8 cellular contexts compared by ENCODE assay signal in genomic region chr4:13626492-13627184, GRCh38. TPM values are rescaled to one million over a fixed set of nuclear protein-coding genes. Genes with fewer than 3 reads are reported as not detected.
DNase-seq lines count a peak whose midpoint lies in the region; ATAC-seq and TF ChIP-seq lines count a peak whose summit lies in the region.

No MANE protein-coding gene starts in this region.

- H3K27ac Mint-ChIP-seq in endothelial cell (ENCODE audit: unreplicated experiment), result peak overlapping the region; percentile 83

- H3K4me1 Mint-ChIP-seq in endothelial cell (ENCODE audit: unreplicated experiment), result peaks cover 13% of the 10 kb centered on the region

- H3K27me3 ChIP-seq in DND-41 (ENCODE audit: insufficient read depth, low read length, poor library complexity) (no peaks in the 10 kb centered on the region), OCI-LY3 (ENCODE audit: low read depth, low read length) (no peaks in the 10 kb centered on the region), ovary (no peaks in the 10 kb centered on the region)

- H3K9ac ChIP-seq in DND-41 (ENCODE audit: low read depth, low read length) (peak overlapping the region; percentile 82), OCI-LY3 (ENCODE audit: low read length) (peak overlapping the region; percentile 94)

- H3K9me3 ChIP-seq in DND-41 (ENCODE audit: insufficient read depth, low read length, severe bottlenecking), result no peaks in the 10 kb centered on the region
- no peaks in the 10 kb centered on the region for H3K9me3 ChIP-seq in OCI-LY3 (ENCODE audit: insufficient read depth, low read length)
- no peaks in the 10 kb centered on the region for H3K9me3 ChIP-seq in ovary

- ATAC-seq in DND-41 (ENCODE audit: insufficient read depth, low read depth) (no peak), HG03520 (IDR thresholded peaks at IDR 0.05; ENCODE audit: unreplicated experiment) (no peak)

- H3K4me3 Mint-ChIP-seq in endothelial cell (ENCODE audit: unreplicated experiment), result peak overlapping the region; percentile 93

- no peaks in the 10 kb centered on the region for H3K9me3 Mint-ChIP-seq in endothelial cell (ENCODE audit: unreplicated experiment)

- H3K4me2 ChIP-seq in DND-41 (ENCODE audit: insufficient read depth, low read length) (peak overlapping the region; percentile 76), OCI-LY3 (ENCODE audit: low read length) (peak overlapping the region; percentile 98)

- no peaks in the 10 kb centered on the region for H3K36me3 Mint-ChIP-seq in endothelial cell (ENCODE audit: low read depth, unreplicated experiment)

- intact Hi-C loops in ovary (cut with DNase I), result no loop called here

- peaks cover 64% of the 10 kb centered on the region for H3K79me2 ChIP-seq in DND-41 (ENCODE audit: insufficient read depth, low read length)
- peaks cover 64% of the 10 kb centered on the region for H3K79me2 ChIP-seq in OCI-LY3 (ENCODE audit: low read length)

- H2AFZ ChIP-seq in DND-41 (ENCODE audit: low read depth, low read length) (peak overlapping the region; percentile 65), OCI-LY3 (ENCODE audit: low read depth, low read length) (0 out of 2 replicates have a peak overlapping the region, but pooled peaks have one; percentile 24)

- H3K27ac ChIP-seq in DND-41 (ENCODE audit: low read length) (peak overlapping the region; percentile 64), OCI-LY3 (ENCODE audit: low read length) (peak overlapping the region; percentile 31; the same call in 1 of the 2 replicates), ovary (no peak overlapping the region)

- H3K4me3 ChIP-seq in DND-41 (ENCODE audit: low read depth in 1 of 2, low read length in 2 of 2) (peak overlapping the region; percentile 67 to 80), OCI-LY3 (ENCODE audit: low read length) (peak overlapping the region; percentile 99), ovary (peak overlapping the region; percentile 65)

- TF ChIP-seq POLR2A in ovary (IDR thresholded peaks at IDR 0.05), result no peak

- H4K20me1 ChIP-seq in DND-41 (ENCODE audit: insufficient read depth, low read length) (peaks cover 24% of the 10 kb centered on the region; the same call in 1 of the 2 replicates), OCI-LY3 (ENCODE audit: insufficient read depth, low read length) (peaks cover 35% of the 10 kb centered on the region)

- 2 to 4% (median 2%) methylated on average over 9 of the region's 9 CpGs for WGBS in ovary, 3 donors

- TF ChIP-seq CTCF in DND-41 (IDR thresholded peaks at IDR 0.05; ENCODE audit: borderline replicate concordance, extremely low read depth, low read length, poor library complexity, severe bottlenecking) (no peak), OCI-LY3 (IDR thresholded peaks at IDR 0.05; ENCODE audit: low read depth, low read length) (no peak), endothelial cell (IDR thresholded peaks at IDR 0.05; ENCODE audit: unreplicated experiment) (no peak), ovary (IDR thresholded peaks at IDR 0.05) (no peak)

- H3K36me3 ChIP-seq in DND-41 (ENCODE audit: insufficient read depth, low read length) (no peaks in the 10 kb centered on the region), OCI-LY3 (replicated peaks; ENCODE audit: low read depth, low read length) (peaks cover 5% of the 10 kb centered on the region), ovary (no peaks in the 10 kb centered on the region)

- peaks cover 12% of the 10 kb centered on the region for H3K27me3 Mint-ChIP-seq in endothelial cell (ENCODE audit: unreplicated experiment)

- no peak for TF ChIP-seq EP300 in ovary (IDR thresholded peaks at IDR 0.05)

- DNase-seq in DND-41, result no peak
- no peak for DNase-seq in endothelial cell (ENCODE audit: low spot score)
- DNase-seq in ovary, result no peak
- no peak for DNase-seq in NCI-H2029 treated with DMSO at 0.1 percent for 48 hours (lab: John Stamatoyannopoulos, UW)
- DNase-seq in HK-2 (ENCODE audit: unreplicated experiment), result no peak
- DNase-seq in NCI-H146 treated with DMSO at 0.1 percent for 48 hours (lab: John Stamatoyannopoulos, UW; ENCODE audit: unreplicated experiment), result no peak

- H3K4me1 ChIP-seq in DND-41 (ENCODE audit: insufficient read depth, low read length) (peaks cover 31% of the 10 kb centered on the region), OCI-LY3 (ENCODE audit: low read length) (peaks cover 27% of the 10 kb centered on the region), ovary (ENCODE audit: insufficient read depth) (peaks cover 11% of the 10 kb centered on the region)

RNA-seq across cellular contexts. Expression of gene BOD1L1, which starts 0.9 kb away (rescaled TPM):
- total RNA-seq in endothelial cell (ENCODE audit: unreplicated experiment) (49.7 TPM), ovary (10 to 100 TPM; 32.5 to 41.6 (median 39.1) TPM)
- 10 to 100 TPM; 21.2 to 31.9 TPM for polyA plus RNA-seq in ovary

Comparison
In these comparisons a context has a peak if more than half of its experiments do, and no peak if none do; other contexts are left out.
1. H3K27ac ChIP-seq: peak in DND-41 (single experiment) and OCI-LY3 (single experiment); none in ovary (0 of 2).
2. Peak in every context shown above with its lines, with median percentiles within 50 percentile points of each other: H3K4me3 ChIP-seq.